ENCODE assay signal across 15 cellular contexts in the genomic region with DNA sequence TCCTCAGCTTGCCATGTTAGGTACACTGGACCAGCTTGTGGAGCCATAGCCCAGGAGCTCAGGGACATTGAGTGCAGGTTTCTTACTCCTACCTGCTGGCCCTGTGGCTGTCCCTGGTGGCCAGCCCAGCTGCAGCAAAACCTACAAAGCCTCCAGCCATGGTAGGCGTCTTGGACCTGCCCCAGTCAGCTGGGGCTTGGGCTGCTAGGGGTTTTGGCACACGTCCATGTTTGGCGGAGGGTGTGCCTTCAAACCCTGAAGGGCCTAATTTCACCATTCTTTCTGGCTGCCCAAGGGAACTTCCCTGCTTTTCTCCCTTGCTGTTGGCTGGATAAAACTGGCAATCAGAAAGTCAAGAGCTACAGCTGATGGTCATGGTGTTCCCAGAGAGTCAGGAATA. TPM values are rescaled to one million over a fixed set of nuclear protein-coding genes. Genes with fewer than 3 reads are reported as not detected.
DNase-seq lines count a peak whose midpoint lies in the region; ATAC-seq and TF ChIP-seq lines count a peak whose summit lies in the region.
"Had no signal": no experiment of that assay in that cellular context is flagged by ENCODE, and none has a peak within 500 bp of the region (broad histone marks: within the 10 kb centered on the region; RNA-seq: fewer than 3 reads in every experiment).

No MANE protein-coding gene starts in this region.

- no peak for TF ChIP-seq EP300 in esophagus muscularis mucosa (IDR thresholded peaks at IDR 0.05)

- H3K27me3 ChIP-seq in GM23338 (ENCODE audit: insufficient read depth) = no peaks in the 10 kb centered on the region
- H3K27me3 ChIP-seq in esophagus muscularis mucosa = no peaks in the 10 kb centered on the region
- H3K27me3 ChIP-seq: BE2C, testis had no signal

- WGBS in esophagus muscularis mucosa = no CpG with 5 or more reads among the region's 3 CpGs

- H3K36me3 ChIP-seq in GM23338 (ENCODE audit: insufficient read depth) (peaks cover 23% of the 10 kb centered on the region), esophagus muscularis mucosa (peaks cover 0 to 5% (median under 1%) of the 10 kb centered on the region in 4 donors)

- H3K79me2 ChIP-seq in GM23338 (replicated peaks; ENCODE audit: insufficient read depth) = no peaks in the 10 kb centered on the region

- DNase-seq in GM23338 (ENCODE audit: low spot score) (no peak), NCI-H69 (lab: John Stamatoyannopoulos, UW) (peak; percentile 44), esophagus muscularis mucosa (ENCODE audit: extremely low spot score) (no peak), nephron progenitor cell (no peak), GM03348 (ENCODE audit: low spot score) (no peak), activated T-cell treated with anti-CD3 and anti-CD28 coated beads for 4 hours (no peak)
- no peak for DNase-seq in activated CD4-positive, alpha-beta T cell treated with anti-CD3 and anti-CD28 coated beads, Interleukin-2, amount 50 U/mL, for 1 hour
- DNase-seq: BE2C, NCI-H1436 treated with DMSO at 0.1 percent for 48 hours had no signal

- H3K9me3 Mint-ChIP-seq in GM23338 (no peaks in the 10 kb centered on the region), nephron progenitor cell (no peaks in the 10 kb centered on the region)
- H3K9me3 Mint-ChIP-seq: activated naive CD4-positive, alpha-beta T cell treated with anti-CD3 and anti-CD28 coated beads, Interleukin-2, amount 50 U/mL, for 24 hours; dendritic cell treated with granulocyte-macrophage colony-stimulating factor and Interleukin-4, amounts not matched to agents 40 ng/mL and 50 ng/mL, for 4 days; T-cell had no signal

- H3K27me3 Mint-ChIP-seq in GM23338 (ENCODE audit: insufficient read depth, low read depth, poor library complexity) (peaks cover 22% of the 10 kb centered on the region), nephron progenitor cell (ENCODE audit: low read depth, poor library complexity) (peaks cover 4% of the 10 kb centered on the region)
- H3K27me3 Mint-ChIP-seq: activated naive CD4-positive, alpha-beta T cell treated with anti-CD3 and anti-CD28 coated beads, Interleukin-2, amount 50 U/mL, for 24 hours; dendritic cell treated with granulocyte-macrophage colony-stimulating factor and Interleukin-4, amounts not matched to agents 40 ng/mL and 50 ng/mL, for 4 days; T-cell had no signal

- H3F3A ChIP-seq in GM23338 (replicated peaks; ENCODE audit: low read depth) = peaks cover 38% of the 10 kb centered on the region

- intact Hi-C loops in esophagus muscularis mucosa (cut with DNase I) = loop anchor here (5.0 kb wide), 1 partner anchor 129 kb away; no protein-coding TSS in a partner anchor

- TF ChIP-seq CTCF in GM23338 (conservative IDR thresholded peaks at IDR 0.05; ENCODE audit: low read depth in 2 of 2) (no peak), esophagus muscularis mucosa (IDR thresholded peaks at IDR 0.05) (no peak), nephron progenitor cell (IDR thresholded peaks at IDR 0.05) (no peak)

- H3K4me1 ChIP-seq in GM23338 (ENCODE audit: insufficient read depth) (peaks cover 23% of the 10 kb centered on the region), esophagus muscularis mucosa (peaks cover 11 to 51% (median 40%) of the 10 kb centered on the region in 4 donors)
- H3K4me1 ChIP-seq: BE2C had no signal

- H3K4me1 Mint-ChIP-seq in GM23338 (peaks cover 41% of the 10 kb centered on the region), nephron progenitor cell (peaks cover 32% of the 10 kb centered on the region)

- no peak overlapping the region for H2AFZ ChIP-seq in GM23338

- H3K36me3 Mint-ChIP-seq in GM23338 (ENCODE audit: low read depth) (peaks cover 67% of the 10 kb centered on the region), nephron progenitor cell (ENCODE audit: low read depth) (peaks cover 26% of the 10 kb centered on the region)
- H3K36me3 Mint-ChIP-seq: activated naive CD4-positive, alpha-beta T cell treated with anti-CD3 and anti-CD28 coated beads, Interleukin-2, amount 50 U/mL, for 24 hours; T-cell had no signal

- H4K20me1 ChIP-seq in GM23338 (replicated peaks; ENCODE audit: insufficient read depth) = peaks cover 10% of the 10 kb centered on the region

- H3K27ac ChIP-seq in GM23338 (ENCODE audit: low read depth) (peak overlapping the region; percentile 75; the same call in 1 of the 2 replicates), esophagus muscularis mucosa (replicated peaks in 1 of 4) (peak overlapping the region in 3 of 4 donors; percentile 66 to 80 (median 79))
- H3K27ac ChIP-seq: epithelial cell of prostate had no signal

- ATAC-seq in GM23338 = no peak

- H3K27ac Mint-ChIP-seq in GM23338 (0 out of 2 replicates have a peak overlapping the region, but pooled peaks have one; percentile 78), nephron progenitor cell (peak overlapping the region; percentile 93)
- H3K27ac Mint-ChIP-seq: activated naive CD4-positive, alpha-beta T cell treated with anti-CD3 and anti-CD28 coated beads, Interleukin-2, amount 50 U/mL, for 24 hours; dendritic cell treated with granulocyte-macrophage colony-stimulating factor and Interleukin-4, amounts not matched to agents 40 ng/mL and 50 ng/mL, for 4 days; T-cell had no signal

- no peak for TF ChIP-seq POLR2A in esophagus muscularis mucosa (IDR thresholded peaks at IDR 0.05; ENCODE audit: low read depth)

- no peak overlapping the region for H3K4me3 Mint-ChIP-seq in GM23338
- H3K4me3 Mint-ChIP-seq in nephron progenitor cell = no peak overlapping the region
- H3K4me3 Mint-ChIP-seq: activated naive CD4-positive, alpha-beta T cell treated with anti-CD3 and anti-CD28 coated beads, Interleukin-2, amount 50 U/mL, for 24 hours; dendritic cell treated with granulocyte-macrophage colony-stimulating factor and Interleukin-4, amounts not matched to agents 40 ng/mL and 50 ng/mL, for 4 days; T-cell had no signal

- H3K9me3 ChIP-seq in esophagus muscularis mucosa = no peaks in the 10 kb centered on the region
- H3K9me3 ChIP-seq: BE2C, testis had no signal

- H3K4me3 ChIP-seq in GM23338 = no peak overlapping the region
- no peak overlapping the region for H3K4me3 ChIP-seq in esophagus muscularis mucosa
- H3K4me3 ChIP-seq: testis had no signal

- H3K9me2 ChIP-seq in GM23338 (ENCODE audit: insufficient read depth) = no peaks in the 10 kb centered on the region

- no peak overlapping the region for H3K4me2 ChIP-seq in GM23338

TF ChIP-seq in GM23338, 12 proteins besides CTCF, POLR2A, EP300 and RAD21:
- TF ChIP-seq POLR2AphosphoS5 (IDR thresholded peaks at IDR 0.05; ENCODE audit: low read depth) = peak; percentile 32; the same call in 1 of the 2 replicates
- TF ChIP-seq CREB1 (CRISPR knock-in tag; IDR thresholded peaks at IDR 0.05; ENCODE audit: low read depth) = no peak
- TF ChIP-seq, protein P1, sequence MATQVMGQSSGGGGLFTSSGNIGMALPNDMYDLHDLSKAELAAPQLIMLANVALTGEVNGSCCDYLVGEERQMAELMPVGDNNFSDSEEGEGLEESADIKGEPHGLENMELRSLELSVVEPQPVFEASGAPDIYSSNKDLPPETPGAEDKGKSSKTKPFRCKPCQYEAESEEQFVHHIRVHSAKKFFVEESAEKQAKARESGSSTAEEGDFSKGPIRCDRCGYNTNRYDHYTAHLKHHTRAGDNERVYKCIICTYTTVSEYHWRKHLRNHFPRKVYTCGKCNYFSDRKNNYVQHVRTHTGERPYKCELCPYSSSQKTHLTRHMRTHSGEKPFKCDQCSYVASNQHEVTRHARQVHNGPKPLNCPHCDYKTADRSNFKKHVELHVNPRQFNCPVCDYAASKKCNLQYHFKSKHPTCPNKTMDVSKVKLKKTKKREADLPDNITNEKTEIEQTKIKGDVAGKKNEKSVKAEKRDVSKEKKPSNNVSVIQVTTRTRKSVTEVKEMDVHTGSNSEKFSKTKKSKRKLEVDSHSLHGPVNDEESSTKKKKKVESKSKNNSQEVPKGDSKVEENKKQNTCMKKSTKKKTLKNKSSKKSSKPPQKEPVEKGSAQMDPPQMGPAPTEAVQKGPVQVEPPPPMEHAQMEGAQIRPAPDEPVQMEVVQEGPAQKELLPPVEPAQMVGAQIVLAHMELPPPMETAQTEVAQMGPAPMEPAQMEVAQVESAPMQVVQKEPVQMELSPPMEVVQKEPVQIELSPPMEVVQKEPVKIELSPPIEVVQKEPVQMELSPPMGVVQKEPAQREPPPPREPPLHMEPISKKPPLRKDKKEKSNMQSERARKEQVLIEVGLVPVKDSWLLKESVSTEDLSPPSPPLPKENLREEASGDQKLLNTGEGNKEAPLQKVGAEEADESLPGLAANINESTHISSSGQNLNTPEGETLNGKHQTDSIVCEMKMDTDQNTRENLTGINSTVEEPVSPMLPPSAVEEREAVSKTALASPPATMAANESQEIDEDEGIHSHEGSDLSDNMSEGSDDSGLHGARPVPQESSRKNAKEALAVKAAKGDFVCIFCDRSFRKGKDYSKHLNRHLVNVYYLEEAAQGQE (IDR thresholded peaks at IDR 0.05; ENCODE audit: unreplicated experiment) = no peak
- no peak for TF ChIP-seq JUNB (IDR thresholded peaks at IDR 0.05; ENCODE audit: unreplicated experiment)
- TF ChIP-seq NANOG (IDR thresholded peaks at IDR 0.05; ENCODE audit: borderline replicate concordance) = no peak
- TF ChIP-seq STAT1 (IDR thresholded peaks at IDR 0.05; ENCODE audit: unreplicated experiment) = no peak
- TF ChIP-seq, protein P2, sequence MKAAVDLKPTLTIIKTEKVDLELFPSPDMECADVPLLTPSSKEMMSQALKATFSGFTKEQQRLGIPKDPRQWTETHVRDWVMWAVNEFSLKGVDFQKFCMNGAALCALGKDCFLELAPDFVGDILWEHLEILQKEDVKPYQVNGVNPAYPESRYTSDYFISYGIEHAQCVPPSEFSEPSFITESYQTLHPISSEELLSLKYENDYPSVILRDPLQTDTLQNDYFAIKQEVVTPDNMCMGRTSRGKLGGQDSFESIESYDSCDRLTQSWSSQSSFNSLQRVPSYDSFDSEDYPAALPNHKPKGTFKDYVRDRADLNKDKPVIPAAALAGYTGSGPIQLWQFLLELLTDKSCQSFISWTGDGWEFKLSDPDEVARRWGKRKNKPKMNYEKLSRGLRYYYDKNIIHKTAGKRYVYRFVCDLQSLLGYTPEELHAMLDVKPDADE (IDR thresholded peaks at IDR 0.05) = no peak
TF ChIP-seq in GM23338: peak in this region for 1.

RNA-seq across cellular contexts. Expression of a gene that starts 25.4 kb away (rescaled TPM):
- total RNA-seq in GM23338 (2014; rRNA removed; shearing (Covaris generic)) = not detected in 2 replicates
- not detected in 2 replicates for polyA plus RNA-seq in GM23338 (2016; fragmentation: Nextera tagmentation; extraction: Ambion mirVana)
- total RNA-seq in esophagus muscularis mucosa = 1 to 10 TPM in 1 of 4 donors, under 1 TPM in 1, not detected in 2; 0.83 to 1.1 TPM
- total RNA-seq: lung microvascular endothelial cell had no signal

RNA-seq across cellular contexts. Expression of a gene that starts 31.6 kb away (rescaled TPM):
- 816 and 885 TPM in 2 replicates for total RNA-seq in GM23338 (2014; rRNA removed; shearing (Covaris generic))
- 612 and 652 TPM in 2 replicates for polyA plus RNA-seq in GM23338 (2016; fragmentation: Nextera tagmentation; extraction: Ambion mirVana)
- 10 to 100 TPM; 20.3 to 42.7 (median 21.9) TPM for total RNA-seq in esophagus muscularis mucosa

Comparison
In these comparisons a context has a peak if more than half of its experiments do, and no peak if none do; other contexts are left out.
1. RNA of a gene that starts 31.6 kb away (total RNA-seq): 816 to 885 TPM in GM23338; 20.3 to 42.7 TPM in esophagus muscularis mucosa; every median in the first group is over 10 times any median in the second.